ENCODE assay signal across 8 cellular contexts in the genomic region with DNA sequence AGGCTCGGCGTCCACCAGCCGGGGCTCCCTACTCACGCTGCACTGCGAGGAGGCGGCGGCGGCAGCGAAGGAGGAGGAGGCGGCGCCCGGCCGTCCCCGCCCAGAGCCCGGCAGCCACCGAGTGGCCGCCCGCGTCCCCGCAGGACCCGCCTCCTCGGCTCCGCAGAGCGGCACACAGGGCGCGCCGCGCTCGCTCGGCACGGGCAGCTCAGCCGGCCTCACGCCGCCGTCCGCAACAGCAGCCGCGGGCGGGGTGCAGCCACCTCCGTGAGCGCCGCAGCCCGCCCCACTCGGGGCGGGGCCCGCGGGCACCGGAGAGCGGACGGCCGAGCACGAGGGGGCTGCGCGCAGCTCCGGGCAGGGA. TPM values are rescaled to one million over a fixed set of nuclear protein-coding genes. Genes with fewer than 3 reads are reported as not detected.
DNase-seq lines count a peak whose midpoint lies in the region; ATAC-seq, FAIRE-seq and TF ChIP-seq lines count a peak whose summit lies in the region.

Gene ATP2B1, minus strand, starts transcription at position 46 of the 364 bp plus-strand sequence. CDS start 52,952 bp downstream, outside the sequence.

- DNase-seq in A549 (ENCODE audit: low read depth in 1 of 2, low spot score in 1 of 2) (peak; percentile 60 to 88), NCI-H2196 treated with DMSO at 0.1 percent for 48 hours (lab: John Stamatoyannopoulos, UW; ENCODE audit: unreplicated experiment) (peak; percentile 72), keratinocyte (ENCODE audit: low read depth, low spot score) (no peak)
- DNase-seq in activated CD4-positive, CD25-positive, alpha-beta regulatory T cell treated with anti-CD3 and anti-CD28 coated beads, Interleukin-2, amount 50 U/mL, for 16 hours (ENCODE audit: low read depth, low spot score) = peak; percentile 62
- peak; percentile 84 for DNase-seq in central memory CD4-positive, alpha-beta T cell
- DNase-seq in stimulated activated CD4-positive, alpha-beta T cell treated with anti-CD3 and anti-CD28 coated beads, Interleukin-15, amount 100 ng/mL, for 24 hours = peak; percentile 87

- peak in 1 of 2 experiments; percentile 39; a peak in 1 of 5 replicates for TF ChIP-seq RAD21 in A549 (conservative IDR thresholded peaks at IDR 0.05 in 1 of 2, IDR thresholded peaks at IDR 0.05 in 1 of 2)

- H3K4me3 ChIP-seq in A549 (peak within 1 kb of the TSS; percentile 91), keratinocyte (ENCODE audit: control insufficient read depth in 2 of 3, extremely low read depth in 1 of 3, insufficient read depth in 2 of 3, low read depth in 1 of 3, low read length in 3 of 3) (peak within 1 kb of the TSS; percentile 89 to 95 (median 91))

- TF ChIP-seq CTCF in A549 (IDR thresholded peaks at IDR 0.05) = no peak
- peak in 1 of 3 experiments; percentile 36 for TF ChIP-seq CTCF in keratinocyte (optimal IDR thresholded peaks at IDR 0.05 in 1 of 3, IDR thresholded peaks at IDR 0.05 in 1 of 3, conservative IDR thresholded peaks at IDR 0.05 in 1 of 3; ENCODE audit: extremely low read depth in 1 of 3, insufficient read depth in 2 of 3, low read length in 3 of 3)

- H3K9me3 ChIP-seq in A549 (no peaks in the 10 kb centered on the region), keratinocyte (ENCODE audit: control insufficient read depth, low read depth, low read length) (no peaks in the 10 kb centered on the region)

- H2AFZ ChIP-seq in keratinocyte (ENCODE audit: control insufficient read depth, low read length) = peak within 1 kb of the TSS; percentile 94

- H3K27ac ChIP-seq in A549 = peak within 1 kb of the TSS; percentile 85 to 98
- H3K27ac ChIP-seq in keratinocyte (ENCODE audit: control insufficient read depth, insufficient read depth, low read length) = peak within 1 kb of the TSS; percentile 91

- TF ChIP-seq POLR2A in A549 (IDR thresholded peaks at IDR 0.05; ENCODE audit: low read length) = no peak

- ATAC-seq in A549 (peak; percentile 80), GM18520 (IDR thresholded peaks at IDR 0.05; ENCODE audit: unreplicated experiment) (peak; percentile 62), HG03060 (IDR thresholded peaks at IDR 0.05; ENCODE audit: low read depth, unreplicated experiment) (peak; percentile 36)

- H4K20me1 ChIP-seq in keratinocyte (ENCODE audit: control insufficient read depth, extremely low read depth, insufficient read depth, low read length) = no peaks in the 10 kb centered on the region

- no peaks in the 10 kb centered on the region for H3K9me1 ChIP-seq in keratinocyte (ENCODE audit: control insufficient read depth, extremely low read depth, insufficient read depth, low read length)

- CTCF ChIA-PET in A549 (lab: Yijun Ruan, JAX) = interaction anchor here (0.7 to 1.7 kb wide), 9 partner anchors 40 to 396 kb away, joined by 3 to 7 read pairs (median 3); no protein-coding TSS in a partner anchor

- H3K4me2 ChIP-seq in A549 (peak within 1 kb of the TSS; percentile 93), keratinocyte (ENCODE audit: control insufficient read depth, extremely low read depth, insufficient read depth, low read depth, low read length) (peak within 1 kb of the TSS; percentile 95)

- H3K36me3 ChIP-seq in keratinocyte (ENCODE audit: control insufficient read depth in 2 of 2, extremely low read depth in 1 of 2, insufficient read depth in 2 of 2, low read length in 2 of 2) = no peaks in the 10 kb centered on the region

- POLR2A ChIA-PET in A549 (lab: Yijun Ruan, JAX) = interaction anchor here (0.8 to 4.6 kb wide), 33 partner anchors 9 to 394 kb away, joined by 3 to 103 read pairs (median 4); partner anchors contain the start of genes DUSP6 and POC1B

- H3K4me1 ChIP-seq in A549 = peaks cover 33% of the 10 kb centered on the region
- peaks cover 21% of the 10 kb centered on the region for H3K4me1 ChIP-seq in keratinocyte (ENCODE audit: control insufficient read depth, extremely low read depth, insufficient read depth, low read length)

- H3K27me3 ChIP-seq in keratinocyte (ENCODE audit: control insufficient read depth, extremely low read depth, insufficient read depth, low read length) = no peaks in the 10 kb centered on the region

- peaks cover 44% of the 10 kb centered on the region for H3K79me2 ChIP-seq in keratinocyte (ENCODE audit: control insufficient read depth, insufficient read depth, low read length)

- FAIRE-seq in A549 (lab: Jason Lieb, UNC) = no peak
- no peak for FAIRE-seq in keratinocyte (lab: Jason Lieb, UNC)

- dilution Hi-C loops in keratinocyte (cut with MboI; ENCODE audit: extremely low pct_ligation_motif_present, low sequenced_read_pairs) = no loop called here

- TF ChIP-seq EP300 in A549 (IDR thresholded peaks at IDR 0.05) = no peak

- WGBS in A549 (ENCODE audit: missing lambda C conversion rate) = 0% methylated on average over 5 of the region's 55 CpGs

- H3K9ac ChIP-seq in keratinocyte (ENCODE audit: control insufficient read depth, extremely low read depth, insufficient read depth, low read length) = peak within 1 kb of the TSS; percentile 94

TF ChIP-seq in A549, 52 proteins besides CTCF, POLR2A, EP300 and RAD21:
- TF ChIP-seq BCL3 (IDR thresholded peaks at IDR 0.05) (peak; percentile 78), TP53 (CRISPR knock-in tag; IDR thresholded peaks at IDR 0.05) (no peak), PHF8 (IDR thresholded peaks at IDR 0.05; ENCODE audit: borderline replicate concordance, low read depth) (0 out of 2 replicates have a peak, but pooled peaks have one; percentile 34), SREBF2 (IDR thresholded peaks at IDR 0.05) (no peak), HMGXB4 (CRISPR knock-in tag; IDR thresholded peaks at IDR 0.05; ENCODE audit: borderline replicate concordance) (no peak), JUN (IDR thresholded peaks at IDR 0.05) (peak in 1 of 2 experiments; percentile 83; a peak in 3 of 5 replicates), BHLHE40 (IDR thresholded peaks at IDR 0.05; ENCODE audit: low read depth, low read length) (peak; percentile 71)
TF ChIP-seq in A549: peak in this region for 4.

RNA-seq across cellular contexts. Expression of gene ATP2B1, which starts in this region (rescaled TPM):
- polyA plus RNA-seq in A549 (2011; rRNA removed) (132 and 142 TPM in 2 replicates), A549 (2017; fragmentation: RNase III; extraction: RNeasy Plus Mini Kit Qiagen cat#74134 plus additional on column Dnase treatment) (52.7 to 56.2 TPM (median 56.0 TPM) in 3 replicates), keratinocyte (16.4 to 24.6 TPM (median 16.8 TPM) in 3 replicates)
- 10.9 and 11.0 TPM in 2 replicates for polyA plus RNA-seq in A549 (2012; cell fraction: cytosol; rRNA removed)
- polyA plus RNA-seq in A549 (2012; cell fraction: nucleus; rRNA removed) = 8.7 and 14.5 TPM in 2 replicates
- polyA minus RNA-seq in A549 (2011; rRNA and poly(A)+ RNA removed) = 66.7 and 74.1 TPM in 2 replicates
- polyA plus RNA-seq in keratinocyte (2011; ENCODE audit: low read depth) = 25.9 TPM
- polyA plus RNA-seq in keratinocyte (2011; cell fraction: cytosol; rRNA removed) = 7.0 and 12.9 TPM in 2 replicates
- polyA plus RNA-seq in keratinocyte (2011; cell fraction: nucleus; rRNA removed) = 42.6 and 56.0 TPM in 2 replicates
- 19.3 and 21.5 TPM in 2 replicates for polyA plus RNA-seq in keratinocyte (2012; ENCODE audit: low replicate concordance)
- 7.5 to 50.0 TPM (median 24.9 TPM) in 3 replicates for polyA minus RNA-seq in keratinocyte
- 10.0 TPM for polyA minus RNA-seq in keratinocyte (2011; cell fraction: cytosol; rRNA and poly(A)+ RNA removed)
- 51.7 and 95.3 TPM in 2 replicates for polyA minus RNA-seq in keratinocyte (2011; cell fraction: nucleus; rRNA and poly(A)+ RNA removed)
